Comparison of ENCODE assay signal across 31 cellular contexts in the genomic region with DNA sequence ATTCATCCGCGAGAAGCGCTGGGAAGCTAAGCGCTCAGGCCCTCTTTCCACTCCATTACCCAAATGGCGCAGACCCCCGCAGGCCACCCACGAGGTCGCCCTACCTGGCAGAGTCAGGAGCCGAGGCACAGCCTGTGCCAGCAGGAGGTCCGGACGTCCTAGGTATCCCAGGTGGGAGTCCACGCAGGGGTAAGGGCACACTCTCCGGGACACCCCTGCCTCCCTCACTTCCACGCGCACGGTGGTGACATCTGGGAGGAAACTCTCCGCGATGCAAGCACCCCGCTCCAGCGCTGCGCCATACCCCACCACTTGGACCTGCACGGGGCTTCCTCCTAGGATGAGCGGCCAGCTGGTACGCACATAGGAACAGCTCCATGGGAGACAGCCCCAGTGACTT.
"Had no signal": no experiment of that assay in that cellular context is flagged by ENCODE, and none has a peak within 500 bp of the region (broad histone marks: within the 10 kb centered on the region; RNA-seq: fewer than 3 reads in every experiment).

No MANE protein-coding gene starts in this region.

- H3K36me3 ChIP-seq: adrenal gland, brain microvascular endothelial cell, breast epithelium had no signal

- H3K27me3 ChIP-seq: adrenal gland, body of pancreas, brain microvascular endothelial cell, breast epithelium had no signal

- H3K4me3 ChIP-seq: adrenal gland, body of pancreas, breast epithelium had no signal

- ATAC-seq: activated CD8-positive, alpha-beta T cell treated with anti-CD3 and anti-CD28 coated beads for 36 hours; activated naive CD4-positive, alpha-beta T cell treated with anti-CD3 and anti-CD28 coated beads, Interleukin-2, amount 50 U/mL, for 72 hours; activated T-helper 17 cell treated with anti-CD3 and anti-CD28 coated beads, Interleukin-2, amount 50 U/mL, for 72 hours; body of pancreas had no signal

- DNase-seq: activated B cell treated with CpG ODN at 0.5 μM for 24 hours; activated CD4-positive, alpha-beta memory T cell treated with anti-CD3 and anti-CD28 coated beads for 36 hours; activated CD4-positive, alpha-beta T cell treated with anti-CD3 and anti-CD28 coated beads for 4 hours; activated CD4-positive, alpha-beta T cell treated with anti-CD3 and anti-CD28 coated beads, Interleukin-2, amount 10 ng/mL, durations not matched to agents 24 days and 14 days; activated CD4-positive, alpha-beta T cell treated with anti-CD3 and anti-CD28 coated beads, Interleukin-2, amount 50 U/mL, for 1 hour; activated CD4-positive, alpha-beta T cell treated with anti-CD3 and anti-CD28 coated beads, Interleukin-2, amount 50 U/mL, for 4 hours; activated CD4-positive, CD25-positive, alpha-beta regulatory T cell treated with anti-CD3 and anti-CD28 coated beads, Interleukin-2, amount 50 U/mL, for 72 hours; activated CD8-positive, alpha-beta memory T cell treated with anti-CD3 and anti-CD28 coated beads, Interleukin-2, amount 50 U/mL, for 4 hours; activated CD8-positive, alpha-beta T cell treated with anti-CD3 and anti-CD28 coated beads for 36 hours; activated effector memory CD4-positive, alpha-beta T cell treated with anti-CD3 and anti-CD28 coated beads, Interleukin-2, amount 50 U/mL, for 16 hours; activated gamma-delta T cell treated with Interleukin-2 at 50 U/mL for 16 hours; activated naive CD4-positive, alpha-beta T cell; activated naive CD4-positive, alpha-beta T cell treated with anti-CD3 and anti-CD28 coated beads for 36 hours; activated naive CD4-positive, alpha-beta T cell treated with anti-CD3 and anti-CD28 coated beads, Interleukin-2, amount 50 U/mL, for 16 hours; activated naive CD8-positive, alpha-beta T cell treated with anti-CD3 and anti-CD28 coated beads for 36 hours; activated T-cell treated with anti-CD3 and anti-CD28 coated beads for 4 hours; activated T-cell treated with anti-CD3 and anti-CD28 coated beads, Interleukin-2, amount 50 U/mL, for 1 hour; activated T-cell treated with anti-CD3 and anti-CD28 coated beads, Interleukin-2, amount 50 U/mL, for 48 hours; adrenal gland; amniotic stem cell; aorta; body of pancreas; brain microvascular endothelial cell; central memory CD4-positive, alpha-beta T cell; T-helper 1 cell; T-helper 2 cell; T-helper 9 cell had no signal

- H3K27ac ChIP-seq: adrenal gland, body of pancreas, brain microvascular endothelial cell, breast epithelium, VCaP had no signal

- H3K4me1 ChIP-seq: adrenal gland, body of pancreas, breast epithelium had no signal
